Comparison of ENCODE assay signal across 24 cellular contexts in genomic region chr4:107278791-107279481, GRCh38.
DNase-seq lines count a peak whose midpoint lies in the region; ATAC-seq and TF ChIP-seq lines count a peak whose summit lies in the region.
"Had no signal": no experiment of that assay in that cellular context is flagged by ENCODE, and none has a peak within 500 bp of the region (broad histone marks: within the 10 kb centered on the region; RNA-seq: fewer than 3 reads in every experiment).

No MANE protein-coding gene starts in this region.

- H3K9me3 ChIP-seq in RWPE2 (ENCODE audit: severe bottlenecking) = no peaks in the 10 kb centered on the region
- no peaks in the 10 kb centered on the region for H3K9me3 ChIP-seq in MG63
- no peaks in the 10 kb centered on the region for H3K9me3 ChIP-seq in effector memory CD4-positive, alpha-beta T cell (ENCODE audit: control insufficient read depth, low read length)
- H3K9me3 ChIP-seq in WERI-Rb-1 (ENCODE audit: severe bottlenecking) = no peaks in the 10 kb centered on the region
- H3K9me3 ChIP-seq: mucosa of descending colon, spleen had no signal

- DNase-seq in H4 (ENCODE audit: low spot score) = peak; percentile 27
- DNase-seq in RWPE2 (ENCODE audit: low spot score) = no peak
- DNase-seq in fibroblast of mammary gland (ENCODE audit: low read depth) = peak; percentile 40
- no peak for DNase-seq in osteocyte (ENCODE audit: extremely low spot score, unreplicated experiment)
- no peak for DNase-seq in MG63
- DNase-seq in COLO829 (ENCODE audit: low spot score) = no peak
- no peak for DNase-seq in effector memory CD4-positive, alpha-beta T cell
- no peak for DNase-seq in WERI-Rb-1
- DNase-seq: activated CD4-positive, alpha-beta memory T cell treated with anti-CD3 and anti-CD28 coated beads, Interleukin-2, amount 10 ng/mL, durations not matched to agents 7 days and 5 days; activated CD4-positive, CD25-positive, alpha-beta regulatory T cell; activated gamma-delta T cell; activated T-cell treated with anti-CD3 and anti-CD28 coated beads for 4 hours; CD4-positive, alpha-beta memory T cell; heart right ventricle; immature natural killer cell; mucosa of descending colon; NCI-H1417 treated with DMSO at 0.1 percent for 48 hours; NCI-H526; spleen; stimulated activated CD4-positive, alpha-beta T cell treated with anti-CD3 and anti-CD28 coated beads, Interleukin-4, amount 100 ng/mL, for 24 hours; stimulated activated naive CD4-positive, alpha-beta T cell treated with Interleukin-2 at 50 U/mL for 16 hours had no signal

- H3K4me3 ChIP-seq in RWPE2 (ENCODE audit: severe bottlenecking) (no peak overlapping the region), fibroblast of mammary gland (ENCODE audit: control insufficient read depth, low read depth, low read length) (no peak overlapping the region), MG63 (no peak overlapping the region), WERI-Rb-1 (ENCODE audit: low read depth, low read length) (no peak overlapping the region)
- H3K4me3 ChIP-seq in effector memory CD4-positive, alpha-beta T cell (ENCODE audit: insufficient read depth, low read depth, low read length, poor library complexity, severe bottlenecking) = no peak overlapping the region
- H3K4me3 ChIP-seq: coronary artery, heart right ventricle, mucosa of descending colon, spleen had no signal

- peaks cover 35% of the 10 kb centered on the region for H3K4me1 ChIP-seq in RWPE2 (ENCODE audit: insufficient read depth, poor library complexity, severe bottlenecking)
- H3K4me1 ChIP-seq in effector memory CD4-positive, alpha-beta T cell (ENCODE audit: control insufficient read depth, insufficient read depth, low read length, poor library complexity, severe bottlenecking) = no peaks in the 10 kb centered on the region
- H3K4me1 ChIP-seq: heart right ventricle, spleen had no signal

- no peaks in the 10 kb centered on the region for H3K36me3 ChIP-seq in RWPE2 (ENCODE audit: low read depth)
- H3K36me3 ChIP-seq in MG63 = no peaks in the 10 kb centered on the region
- H3K36me3 ChIP-seq in effector memory CD4-positive, alpha-beta T cell (ENCODE audit: control insufficient read depth, insufficient read depth, low read length) = no peaks in the 10 kb centered on the region
- no peaks in the 10 kb centered on the region for H3K36me3 ChIP-seq in WERI-Rb-1
- H3K36me3 ChIP-seq: heart right ventricle, spleen had no signal

- no peak for ATAC-seq in RWPE2 (ENCODE audit: low read depth)
- ATAC-seq: heart right ventricle, mucosa of descending colon had no signal

- TF ChIP-seq CTCF in RWPE2 (IDR thresholded peaks at IDR 0.05; ENCODE audit: poor library complexity, severe bottlenecking) = no peak
- TF ChIP-seq CTCF in fibroblast of mammary gland (conservative IDR thresholded peaks at IDR 0.05; ENCODE audit: control insufficient read depth, insufficient read depth, low read depth, low read length) = no peak
- no peak for TF ChIP-seq CTCF in osteocyte (IDR thresholded peaks at IDR 0.05)
- no peak for TF ChIP-seq CTCF in WERI-Rb-1 (IDR thresholded peaks at IDR 0.05; ENCODE audit: low read depth, low read length)

- no peaks in the 10 kb centered on the region for H3K36me3 Mint-ChIP-seq in osteocyte (ENCODE audit: unreplicated experiment)
- H3K36me3 Mint-ChIP-seq: CD4-positive, alpha-beta memory T cell; IgD-negative memory B cell; immature natural killer cell had no signal

- H3K27ac ChIP-seq in RWPE2 (ENCODE audit: poor library complexity, severe bottlenecking) = peak overlapping the region; percentile 82
- no peak overlapping the region for H3K27ac ChIP-seq in effector memory CD4-positive, alpha-beta T cell (ENCODE audit: insufficient read depth, low read length, poor library complexity, severe bottlenecking)
- H3K27ac ChIP-seq in WERI-Rb-1 = no peak overlapping the region
- H3K27ac ChIP-seq: coronary artery, heart right ventricle, spleen had no signal

- H3K4me3 Mint-ChIP-seq in osteocyte (ENCODE audit: unreplicated experiment) = no peak overlapping the region
- H3K4me3 Mint-ChIP-seq: activated CD4-positive, alpha-beta memory T cell treated with anti-CD3 and anti-CD28 coated beads, Interleukin-2, amount 10 ng/mL, durations not matched to agents 7 days and 5 days; CD4-positive, alpha-beta memory T cell; IgD-negative memory B cell; immature natural killer cell; neural crest cell had no signal

- peaks cover 50% of the 10 kb centered on the region for H3K4me1 Mint-ChIP-seq in osteocyte (ENCODE audit: unreplicated experiment)
- H3K4me1 Mint-ChIP-seq: activated CD4-positive, alpha-beta memory T cell treated with anti-CD3 and anti-CD28 coated beads, Interleukin-2, amount 10 ng/mL, durations not matched to agents 7 days and 5 days; CD4-positive, alpha-beta memory T cell; IgD-negative memory B cell; immature natural killer cell; neural crest cell had no signal

- peak overlapping the region; percentile 60 for H3K27ac Mint-ChIP-seq in osteocyte (ENCODE audit: unreplicated experiment)
- H3K27ac Mint-ChIP-seq: activated CD4-positive, alpha-beta memory T cell treated with anti-CD3 and anti-CD28 coated beads, Interleukin-2, amount 10 ng/mL, durations not matched to agents 7 days and 5 days; CD4-positive, alpha-beta memory T cell; IgD-negative memory B cell; immature natural killer cell had no signal

- H3K27me3 ChIP-seq in RWPE2 (ENCODE audit: insufficient read depth, poor library complexity, severe bottlenecking) (no peaks in the 10 kb centered on the region), MG63 (no peaks in the 10 kb centered on the region), WERI-Rb-1 (ENCODE audit: insufficient read depth, low read depth, severe bottlenecking) (no peaks in the 10 kb centered on the region)
- H3K27me3 ChIP-seq in effector memory CD4-positive, alpha-beta T cell (replicated peaks; ENCODE audit: control insufficient read depth, insufficient read depth, low read length, poor library complexity, severe bottlenecking) = no peaks in the 10 kb centered on the region
- H3K27me3 ChIP-seq: spleen had no signal

- H3K9me3 Mint-ChIP-seq in osteocyte (ENCODE audit: unreplicated experiment) = no peaks in the 10 kb centered on the region
- H3K9me3 Mint-ChIP-seq: activated CD4-positive, alpha-beta memory T cell treated with anti-CD3 and anti-CD28 coated beads, Interleukin-2, amount 10 ng/mL, durations not matched to agents 7 days and 5 days; neural crest cell had no signal

- H3K27me3 Mint-ChIP-seq in osteocyte (ENCODE audit: unreplicated experiment) = no peaks in the 10 kb centered on the region
- H3K27me3 Mint-ChIP-seq: activated CD4-positive, alpha-beta memory T cell treated with anti-CD3 and anti-CD28 coated beads, Interleukin-2, amount 10 ng/mL, durations not matched to agents 7 days and 5 days; IgD-negative memory B cell had no signal

Comparison
In these comparisons a context has a peak if more than half of its experiments do, and no peak if none do; other contexts are left out.
1. DNase-seq: peak in H4 (single experiment) and fibroblast of mammary gland (single experiment); none in RWPE2 (single experiment), osteocyte (single experiment), MG63 (single experiment), COLO829 (single experiment), effector memory CD4-positive, alpha-beta T cell (0 of 3) and WERI-Rb-1 (single experiment).